25 cellular contexts compared by ENCODE assay signal in genomic region chr5:52808316-52808901, GRCh38. TPM values are rescaled to one million over a fixed set of nuclear protein-coding genes. Genes with fewer than 3 reads are reported as not detected.
DNase-seq lines count a peak whose midpoint lies in the region; ATAC-seq and TF ChIP-seq lines count a peak whose summit lies in the region.
"Had no signal": no experiment of that assay in that cellular context is flagged by ENCODE, and none has a peak within 500 bp of the region (broad histone marks: within the 10 kb centered on the region; RNA-seq: fewer than 3 reads in every experiment).

No MANE protein-coding gene starts in this region.

- TF ChIP-seq EP300 in esophagus muscularis mucosa (IDR thresholded peaks at IDR 0.05): no peak

- H3K9me3 ChIP-seq in adipocyte (ENCODE audit: control insufficient read depth, low read length): no peaks in the 10 kb centered on the region
- no peaks in the 10 kb centered on the region for H3K9me3 ChIP-seq in esophagus muscularis mucosa
- no peaks in the 10 kb centered on the region for H3K9me3 ChIP-seq in muscle layer of colon (ENCODE audit: low read length)
- no peaks in the 10 kb centered on the region for H3K9me3 ChIP-seq in tibial artery
- H3K9me3 ChIP-seq: prostate gland had no signal

- H3K4me1 ChIP-seq in adipocyte (ENCODE audit: control insufficient read depth, insufficient read depth, low read length) (peaks cover 46% of the 10 kb centered on the region), esophagus muscularis mucosa (peaks cover 61 to 100% (median 99%) of the 10 kb centered on the region in 4 donors), muscle layer of colon (ENCODE audit: insufficient read depth, low read length) (peaks cover 76% of the 10 kb centered on the region), tibial artery (peaks cover 10 to 100% (median 44%) of the 10 kb centered on the region in 4 donors)
- H3K4me1 ChIP-seq: prostate gland had no signal

- DNase-seq in adipocyte (ENCODE audit: low read depth): peak; percentile 56
- DNase-seq in esophagus muscularis mucosa (ENCODE audit: extremely low spot score): no peak
- no peak for DNase-seq in tibial artery
- no peak for DNase-seq in DMS153 treated with DMSO at 0.1 percent for 48 hours (lab: John Stamatoyannopoulos, UW; ENCODE audit: unreplicated experiment)
- DNase-seq in NCI-H345 treated with DMSO at 0.1 percent for 48 hours (lab: John Stamatoyannopoulos, UW; ENCODE audit: unreplicated experiment): no peak
- DNase-seq: activated CD4-positive, CD25-positive, alpha-beta regulatory T cell treated with anti-CD3 and anti-CD28 coated beads, Interleukin-2, amount 50 U/mL, for 72 hours; activated CD8-positive, alpha-beta T cell treated with anti-CD3 and anti-CD28 coated beads, Interleukin-2, amount 10 ng/mL, durations not matched to agents 7 days and 5 days; activated naive CD4-positive, alpha-beta T cell; activated T-cell treated with anti-CD3 and anti-CD28 coated beads, Interleukin-2, amount 50 U/mL, for 4 hours; CD4-positive, alpha-beta memory T cell; central memory CD4-positive, alpha-beta T cell; erythroblast; GF-D8; Karpas-422; NCI-H187; NCI-H2227 treated with DMSO at 0.1 percent for 48 hours; NCI-H774; Right ventricle myocardium superior; stimulated activated CD4-positive, alpha-beta T cell treated with anti-CD3 and anti-CD28 coated beads, Interleukin-2, amount 100 ng/mL, for 24 hours; stimulated activated naive B cell treated with anti-CD40 and anti-IgM and Interleukin-4, amounts not matched to agents 10 μg/mL and 1 μg/mL and 100 μg/mL, for 72 hours; SW 1271 had no signal

- H3K36me3 ChIP-seq in adipocyte (ENCODE audit: control insufficient read depth, insufficient read depth, low read length, severe bottlenecking) (peaks cover 15% of the 10 kb centered on the region), esophagus muscularis mucosa (no peaks in the 10 kb centered on the region), muscle layer of colon (ENCODE audit: insufficient read depth, low read length) (no peaks in the 10 kb centered on the region), tibial artery (no peaks in the 10 kb centered on the region)
- H3K36me3 ChIP-seq: prostate gland had no signal

- no peak overlapping the region for H3K4me3 ChIP-seq in adipocyte (ENCODE audit: low read length)
- H3K4me3 ChIP-seq in esophagus muscularis mucosa: no peak overlapping the region
- no peak overlapping the region for H3K4me3 ChIP-seq in muscle layer of colon (ENCODE audit: low read depth in 1 of 2, low read length in 2 of 2)
- H3K4me3 ChIP-seq in tibial artery: no peak overlapping the region
- H3K4me3 ChIP-seq: prostate gland had no signal

- intact Hi-C loops in esophagus muscularis mucosa (cut with DNase I): loop anchor here (10.0 kb wide), 1 partner anchor 56 kb away; no protein-coding TSS in a partner anchor
- intact Hi-C loops in tibial artery (cut with DNase I; ENCODE audit: low total_unique reads): no loop called here

- 26% methylated on average over 2 of the region's 2 CpGs for WGBS in esophagus muscularis mucosa

- H3K27ac ChIP-seq in esophagus muscularis mucosa (replicated peaks in 1 of 4): peak overlapping the region; percentile 76 to 94 (median 92)
- H3K27ac ChIP-seq in muscle layer of colon (ENCODE audit: low read depth, low read length): peak overlapping the region; percentile 65
- peak overlapping the region; percentile 74 to 95 for H3K27ac ChIP-seq in tibial artery
- H3K27ac ChIP-seq: prostate gland had no signal

- H3K9ac ChIP-seq in adipocyte (ENCODE audit: low read length) (no peak overlapping the region), muscle layer of colon (ENCODE audit: low read length) (no peak overlapping the region)

- TF ChIP-seq POLR2A in esophagus muscularis mucosa (IDR thresholded peaks at IDR 0.05; ENCODE audit: low read depth): no peak

- ATAC-seq in GM19328 (IDR thresholded peaks at IDR 0.05; ENCODE audit: unreplicated experiment): no peak
- ATAC-seq: activated CD8-positive, alpha-beta T cell treated with anti-CD3 and anti-CD28 coated beads, Interleukin-2, amount 10 ng/mL, durations not matched to agents 7 days and 5 days; activated T-cell treated with anti-CD3 and anti-CD28 coated beads, Interleukin-2, amount 50 U/mL, for 4 hours; stimulated activated naive B cell treated with anti-CD40 and anti-IgM and Interleukin-4, amounts not matched to agents 10 μg/mL and 1 μg/mL and 100 μg/mL, for 72 hours had no signal

- no peak for TF ChIP-seq CTCF in esophagus muscularis mucosa (IDR thresholded peaks at IDR 0.05)
- no peak for TF ChIP-seq CTCF in tibial artery (IDR thresholded peaks at IDR 0.05)

- H3K27me3 ChIP-seq in adipocyte (replicated peaks; ENCODE audit: control insufficient read depth, insufficient read depth, low read length) (no peaks in the 10 kb centered on the region), esophagus muscularis mucosa (no peaks in the 10 kb centered on the region), muscle layer of colon (ENCODE audit: control insufficient read depth in 1 of 2, insufficient read depth in 2 of 2, low read length in 2 of 2) (no peaks in the 10 kb centered on the region), tibial artery (no peaks in the 10 kb centered on the region)

RNA-seq across cellular contexts. Expression of gene ITGA1, which starts 20.7 kb away (rescaled TPM):
- 100 to 1,000 TPM; 228 to 302 (median 235) TPM for total RNA-seq in esophagus muscularis mucosa
- total RNA-seq: OCI-LY7 had no signal

RNA-seq across cellular contexts. Expression of gene PELO, which starts 20.7 kb away (rescaled TPM):
- 10 to 100 TPM; 43.1 to 77.7 (median 69.7) TPM for total RNA-seq in esophagus muscularis mucosa
